ENCODE assay signal across 7 cellular contexts in the genomic region with DNA sequence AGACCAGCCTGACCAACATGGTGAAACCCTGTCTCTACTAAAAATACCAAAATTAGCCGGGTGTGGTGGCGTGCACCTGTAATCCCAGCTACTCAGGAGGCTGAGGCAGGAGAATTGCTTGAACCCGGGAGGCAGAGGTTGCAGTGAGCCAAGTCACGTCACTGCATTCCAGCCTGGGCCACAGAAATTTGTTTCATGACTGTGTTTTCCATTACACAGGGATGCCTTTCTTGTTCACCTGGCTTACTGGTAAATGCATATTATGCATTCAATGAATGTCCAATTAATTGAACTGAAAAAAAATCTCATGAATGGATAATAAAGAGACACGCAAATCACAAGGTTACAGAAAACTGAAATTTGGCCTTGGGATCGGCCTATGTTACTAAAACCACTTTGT. TPM values are rescaled to one million over a fixed set of nuclear protein-coding genes. Genes with fewer than 3 reads are reported as not detected.
DNase-seq lines count a peak whose midpoint lies in the region; ATAC-seq, FAIRE-seq and TF ChIP-seq lines count a peak whose summit lies in the region.
"Not testable (repeated sequence)": the region's sequence is repeated elsewhere in the genome, so short reads cannot be mapped to it uniquely, and the experiment has no call there.

No MANE protein-coding gene starts in this region.

- TF ChIP-seq EP300 in GM12878 (IDR thresholded peaks at IDR 0.05; ENCODE audit: borderline replicate concordance in 1 of 2, control insufficient read depth in 1 of 2, low read depth in 2 of 2, low read length in 2 of 2), result not testable (repeated sequence)

- not testable (repeated sequence) for H3K4me3 ChIP-seq in GM12878; keratinocyte (ENCODE audit: control insufficient read depth in 2 of 3, extremely low read depth in 1 of 3, insufficient read depth in 2 of 3, low read depth in 1 of 3, low read length in 3 of 3)

- not testable (repeated sequence) for ATAC-seq in GM12878; naive thymus-derived CD8-positive, alpha-beta T cell; stimulated activated effector memory CD8-positive, alpha-beta T cell treated with anti-CD3 and anti-CD28 coated beads, Interleukin-12 subunit alpha, Interleukin-12 subunit beta, amount 100 ng/mL, for 72 hours

- peak overlapping the region; percentile 73 to 93 (median 89) for H3K27ac Mint-ChIP-seq in IgD-negative memory B cell
- H3K27ac Mint-ChIP-seq in activated T-helper 2 cell treated with anti-CD3 and anti-CD28 coated beads, Interferon-gamma antibody, Interleukin-2, Interleukin-4, amounts not matched to agents 10 μg/mL and 5 μg/mL and 100 μg/mL, durations not matched to agents 14 hours and 24 hours and 36 hours, result peak overlapping the region; percentile 9
- peak overlapping the region in 6 of 10 donors; percentile 5 to 78 (median 44) for H3K27ac Mint-ChIP-seq in naive thymus-derived CD8-positive, alpha-beta T cell
- peak overlapping the region; percentile 50 for H3K27ac Mint-ChIP-seq in stimulated activated effector memory CD8-positive, alpha-beta T cell treated with anti-CD3 and anti-CD28 coated beads, Interleukin-12 subunit alpha, Interleukin-12 subunit beta, amount 100 ng/mL, for 72 hours

- dilution Hi-C loops in keratinocyte (cut with MboI; ENCODE audit: extremely low pct_ligation_motif_present, low sequenced_read_pairs), result not testable (repeated sequence)

- not testable (repeated sequence) for FAIRE-seq in GM12878 (lab: Jason Lieb, UNC); keratinocyte (lab: Jason Lieb, UNC)

- RAD21 ChIA-PET in GM12878 (lab: Charles Lee; ENCODE audit: unreplicated experiment), result interaction anchor here (1.1 to 1.5 kb wide), 3 partner anchors 12 to 51 kb away, joined by 3 to 9 read pairs (median 4); no protein-coding TSS in a partner anchor

- in situ Hi-C loops in GM12878 (cut with MboI), result not testable (repeated sequence)

- H3K79me2 ChIP-seq in GM12878 (ENCODE audit: control insufficient read depth, insufficient read depth, low read length), result peaks cover 96% of the 10 kb centered on the region
- H3K79me2 ChIP-seq in keratinocyte (ENCODE audit: control insufficient read depth, insufficient read depth, low read length), result peaks cover 97% of the 10 kb centered on the region

- POLR2A ChIA-PET in GM12878 (lab: Charles Lee), result interaction anchor here (0.5 to 1.2 kb wide), 3 partner anchors 293 to 946 kb away, joined by 3 read pairs; no protein-coding TSS in a partner anchor
- POLR2A ChIA-PET in naive thymus-derived CD8-positive, alpha-beta T cell (lab: Charles Lee), result not testable (repeated sequence)

- H3K36me3 Mint-ChIP-seq in IgD-negative memory B cell; naive thymus-derived CD8-positive, alpha-beta T cell: not testable (repeated sequence)
- peaks cover 26% of the 10 kb centered on the region for H3K36me3 Mint-ChIP-seq in activated T-helper 2 cell treated with anti-CD3 and anti-CD28 coated beads, Interferon-gamma antibody, Interleukin-2, Interleukin-4, amounts not matched to agents 10 μg/mL and 5 μg/mL and 100 μg/mL, durations not matched to agents 14 hours and 24 hours and 36 hours (ENCODE audit: low read depth)
- H3K36me3 Mint-ChIP-seq in stimulated activated effector memory CD8-positive, alpha-beta T cell treated with anti-CD3 and anti-CD28 coated beads, Interleukin-12 subunit alpha, Interleukin-12 subunit beta, amount 100 ng/mL, for 72 hours, result peaks cover 27% of the 10 kb centered on the region

- BruUV-seq in GM12878 (replicated peaks; lab: Mats Ljungman, UMichigan), result not testable (repeated sequence)

- not testable (repeated sequence) for H3K9me1 ChIP-seq in keratinocyte (ENCODE audit: control insufficient read depth, extremely low read depth, insufficient read depth, low read length)

- intact Hi-C loops in activated T-helper 2 cell treated with anti-CD3 and anti-CD28 coated beads, Interferon-gamma antibody, Interleukin-2, Interleukin-4, amounts not matched to agents 10 μg/mL and 5 μg/mL and 100 μg/mL, durations not matched to agents 14 hours and 24 hours and 36 hours (cut with micrococcal nuclease), result loop anchor here (10.0 kb wide), 2 partner anchors 353 to 1783 kb away; a partner anchor contains a TSS
- intact Hi-C loops in GM12878 (cut with micrococcal nuclease; ENCODE audit: unreplicated experiment), result not testable (repeated sequence)

- not testable (repeated sequence) for H3K9me3 Mint-ChIP-seq in IgD-negative memory B cell; activated T-helper 2 cell treated with anti-CD3 and anti-CD28 coated beads, Interferon-gamma antibody, Interleukin-2, Interleukin-4, amounts not matched to agents 10 μg/mL and 5 μg/mL and 100 μg/mL, durations not matched to agents 14 hours and 24 hours and 36 hours; naive thymus-derived CD8-positive, alpha-beta T cell; stimulated activated effector memory CD8-positive, alpha-beta T cell treated with anti-CD3 and anti-CD28 coated beads, Interleukin-12 subunit alpha, Interleukin-12 subunit beta, amount 100 ng/mL, for 72 hours

- H3K27me3 Mint-ChIP-seq in IgD-negative memory B cell; activated T-helper 2 cell treated with anti-CD3 and anti-CD28 coated beads, Interferon-gamma antibody, Interleukin-2, Interleukin-4, amounts not matched to agents 10 μg/mL and 5 μg/mL and 100 μg/mL, durations not matched to agents 14 hours and 24 hours and 36 hours (ENCODE audit: low read depth); naive thymus-derived CD8-positive, alpha-beta T cell: not testable (repeated sequence)

- DNase-seq in activated T-helper 2 cell treated with anti-CD3 and anti-CD28 coated beads, Interferon-gamma antibody, Interleukin-2, Interleukin-4, amounts not matched to agents 10 μg/mL and 5 μg/mL and 100 μg/mL, durations not matched to agents 14 hours and 24 hours and 36 hours (ENCODE audit: low spot score); GM12878 (ENCODE audit: low read depth, low spot score); keratinocyte (ENCODE audit: low read depth, low spot score); naive thymus-derived CD8-positive, alpha-beta T cell; stimulated activated effector memory CD8-positive, alpha-beta T cell treated with anti-CD3 and anti-CD28 coated beads, Interleukin-12 subunit alpha, Interleukin-12 subunit beta, amount 100 ng/mL, for 72 hours (ENCODE audit: low spot score in 2 of 2): not testable (repeated sequence)

- peak overlapping the region in 3 of 4 donors; percentile 52 to 74 (median 54) for H3K4me3 Mint-ChIP-seq in IgD-negative memory B cell
- H3K4me3 Mint-ChIP-seq in activated T-helper 2 cell treated with anti-CD3 and anti-CD28 coated beads, Interferon-gamma antibody, Interleukin-2, Interleukin-4, amounts not matched to agents 10 μg/mL and 5 μg/mL and 100 μg/mL, durations not matched to agents 14 hours and 24 hours and 36 hours (ENCODE audit: low read depth); stimulated activated effector memory CD8-positive, alpha-beta T cell treated with anti-CD3 and anti-CD28 coated beads, Interleukin-12 subunit alpha, Interleukin-12 subunit beta, amount 100 ng/mL, for 72 hours: not testable (repeated sequence)
- peak overlapping the region in 3 of 10 donors; percentile 15 to 39 (median 34) for H3K4me3 Mint-ChIP-seq in naive thymus-derived CD8-positive, alpha-beta T cell

- H3K4me2 ChIP-seq in GM12878 (ENCODE audit: control insufficient read depth, insufficient read depth), result peak overlapping the region; percentile 5; the same call in 1 of the 2 replicates
- peak overlapping the region; percentile 4 for H3K4me2 ChIP-seq in keratinocyte (ENCODE audit: control insufficient read depth, extremely low read depth, insufficient read depth, low read depth, low read length)

- TF ChIP-seq CTCF in C4-2B (conservative IDR thresholded peaks at IDR 0.05); GM12878 (IDR thresholded peaks at IDR 0.05 in 2 of 3, conservative IDR thresholded peaks at IDR 0.05 in 1 of 3; ENCODE audit: control insufficient read depth in 2 of 3, extremely low read depth in 1 of 3, insufficient read depth in 1 of 3, low read depth in 3 of 3, low read length in 3 of 3); keratinocyte (optimal IDR thresholded peaks at IDR 0.05 in 1 of 3, IDR thresholded peaks at IDR 0.05 in 1 of 3, conservative IDR thresholded peaks at IDR 0.05 in 1 of 3; ENCODE audit: extremely low read depth in 1 of 3, insufficient read depth in 2 of 3, low read length in 3 of 3): not testable (repeated sequence)

- TF ChIP-seq POLR2A in GM12878 (IDR thresholded peaks at IDR 0.05; ENCODE audit: low read depth, low read length), result not testable (repeated sequence)

- H3K4me1 Mint-ChIP-seq in IgD-negative memory B cell, result peaks cover 53 to 60% (median 55%) of the 10 kb centered on the region in 3 donors
- H3K4me1 Mint-ChIP-seq in activated T-helper 2 cell treated with anti-CD3 and anti-CD28 coated beads, Interferon-gamma antibody, Interleukin-2, Interleukin-4, amounts not matched to agents 10 μg/mL and 5 μg/mL and 100 μg/mL, durations not matched to agents 14 hours and 24 hours and 36 hours (ENCODE audit: low read depth), result peaks cover 37% of the 10 kb centered on the region
- H3K4me1 Mint-ChIP-seq in naive thymus-derived CD8-positive, alpha-beta T cell, result peaks cover 26 to 85% (median 80%) of the 10 kb centered on the region in 4 donors
- H3K4me1 Mint-ChIP-seq in stimulated activated effector memory CD8-positive, alpha-beta T cell treated with anti-CD3 and anti-CD28 coated beads, Interleukin-12 subunit alpha, Interleukin-12 subunit beta, amount 100 ng/mL, for 72 hours, result peaks cover 62% of the 10 kb centered on the region

- SMC1A ChIA-PET in GM12878 (lab: Charles Lee; ENCODE audit: uncharacterized antibody, unreplicated experiment), result interaction anchor here (1.5 to 3.3 kb wide), 2 partner anchors 11 to 16 kb away, joined by 3 to 48 read pairs; no protein-coding TSS in a partner anchor

- not testable (repeated sequence) for H3K27me3 ChIP-seq in GM12878 (replicated peaks in 1 of 2; ENCODE audit: control insufficient read depth in 2 of 2, insufficient read depth in 2 of 2, low read length in 1 of 2); keratinocyte (ENCODE audit: control insufficient read depth, extremely low read depth, insufficient read depth, low read length)

- not testable (repeated sequence) for H3K9ac ChIP-seq in GM12878 (ENCODE audit: control insufficient read depth, insufficient read depth, low read length); keratinocyte (ENCODE audit: control insufficient read depth, extremely low read depth, insufficient read depth, low read length)

- CTCF ChIA-PET in GM12878 (lab: Yijun Ruan, JAX), result interaction anchor here (1.3 to 9.6 kb wide), 6 partner anchors 9 to 670 kb away, joined by 3 to 163 read pairs (median 6); a partner anchor contains a TSS

- not testable (repeated sequence) for H3K36me3 ChIP-seq in GM12878 (ENCODE audit: control insufficient read depth in 2 of 2, insufficient read depth in 2 of 2, low read length in 1 of 2); keratinocyte (ENCODE audit: control insufficient read depth in 2 of 2, extremely low read depth in 1 of 2, insufficient read depth in 2 of 2, low read length in 2 of 2)

- H3K4me1 ChIP-seq in GM12878 (ENCODE audit: control insufficient read depth, insufficient read depth, low read length) (peaks cover 51% of the 10 kb centered on the region), keratinocyte (ENCODE audit: control insufficient read depth, extremely low read depth, insufficient read depth, low read length) (peaks cover 21% of the 10 kb centered on the region)

- peak overlapping the region; percentile 50 for H3K27ac ChIP-seq in C4-2B
- not testable (repeated sequence) for H3K27ac ChIP-seq in GM12878 (ENCODE audit: control insufficient read depth, insufficient read depth); keratinocyte (ENCODE audit: control insufficient read depth, insufficient read depth, low read length)

- not testable (repeated sequence) for H2AFZ ChIP-seq in GM12878 (ENCODE audit: control insufficient read depth, low read depth, low read length); keratinocyte (ENCODE audit: control insufficient read depth, low read length)

- not testable (repeated sequence) for H4K20me1 ChIP-seq in GM12878 (ENCODE audit: control insufficient read depth, insufficient read depth)
- peaks cover 44% of the 10 kb centered on the region for H4K20me1 ChIP-seq in keratinocyte (ENCODE audit: control insufficient read depth, extremely low read depth, insufficient read depth, low read length)

- not testable (repeated sequence) for H3K9me3 ChIP-seq in GM12878 (replicated peaks; ENCODE audit: control insufficient read depth, insufficient read depth, low read length); keratinocyte (ENCODE audit: control insufficient read depth, low read depth, low read length)

- not testable (repeated sequence) for TF ChIP-seq RAD21 in GM12878 (IDR thresholded peaks at IDR 0.05; ENCODE audit: insufficient read depth, low read depth, low read length)

- WGBS in GM12878 (ENCODE audit: insufficient coverage, insufficient replicate concordance, low lambda C conversion rate, missing lambda C conversion rate), result 90% methylated on average over 6 of the region's 6 CpGs

RNA-seq across cellular contexts. Expression of a gene that starts 9.7 kb away (rescaled TPM):
- polyA plus RNA-seq in IgD-negative memory B cell, result 245 TPM
- total RNA-seq in activated T-helper 2 cell treated with anti-CD3 and anti-CD28 coated beads, Interferon-gamma antibody, Interleukin-2, Interleukin-4, amounts not matched to agents 10 μg/mL and 5 μg/mL and 100 μg/mL, durations not matched to agents 14 hours and 24 hours and 36 hours, result 258 and 261 TPM in 2 replicates
- 47.0 and 47.3 TPM in 2 replicates for total RNA-seq in GM12878 (2013; cell fraction: nucleolus; rRNA removed)
- 316 and 345 TPM in 2 replicates for total RNA-seq in GM12878 (2014; rRNA removed)
- 301 and 306 TPM in 2 replicates for total RNA-seq in GM12878 (2014; rRNA removed; fragmentation: Illumina TruSeq; extraction: Trizol)
- total RNA-seq in GM12878 (2021), result 242 and 243 TPM in 2 replicates
- polyA plus RNA-seq in GM12878 (2011; ENCODE audit: low read depth), result 39.6 TPM
- polyA plus RNA-seq in GM12878 (2011; rRNA removed), result 312 and 365 TPM in 2 replicates
- 152 and 211 TPM in 2 replicates for polyA plus RNA-seq in GM12878 (2011; cell fraction: cytosol; rRNA removed)
- 93.2 and 152 TPM in 2 replicates for polyA plus RNA-seq in GM12878 (2011; cell fraction: nucleus; rRNA removed)
- 190 and 239 TPM in 2 replicates for polyA plus RNA-seq in GM12878 (2012)
- 394 and 481 TPM in 2 replicates for polyA plus RNA-seq in GM12878 (2014; fragmentation: Illumina TruSeq; extraction: Trizol)
- polyA plus RNA-seq in GM12878 (2014; fragmentation: Nextera tagmentation; extraction: Ambion mirVana), result 100 to 1,000 TPM; 699 to 945 TPM
- polyA plus RNA-seq in GM12878 (2014; rRNA removed), result 492 and 503 TPM in 2 replicates
- 100 to 1,000 TPM; 522 to 545 TPM for polyA plus RNA-seq in GM12878 (2016; fragmentation: Nextera tagmentation; extraction: Ambion mirVana)
- polyA minus RNA-seq in GM12878 (2011; rRNA and poly(A)+ RNA removed), result 159 and 169 TPM in 2 replicates
- polyA minus RNA-seq in GM12878 (2011; cell fraction: cytosol; rRNA and poly(A)+ RNA removed), result 60.4 and 74.1 TPM in 2 replicates
- 11.5 and 18.6 TPM in 2 replicates for polyA minus RNA-seq in GM12878 (2011; cell fraction: nucleus; rRNA and poly(A)+ RNA removed)
- 171 to 218 TPM (median 172 TPM) in 3 replicates for polyA plus RNA-seq in keratinocyte
- polyA plus RNA-seq in keratinocyte (2011; ENCODE audit: low read depth), result 87.0 TPM
- polyA plus RNA-seq in keratinocyte (2011; cell fraction: cytosol; rRNA removed), result 131 and 214 TPM in 2 replicates
- polyA plus RNA-seq in keratinocyte (2011; cell fraction: nucleus; rRNA removed), result 78.8 and 85.8 TPM in 2 replicates
- polyA plus RNA-seq in keratinocyte (2012; ENCODE audit: low replicate concordance), result 136 and 169 TPM in 2 replicates
- 36.5 to 147 TPM (median 110 TPM) in 3 replicates for polyA minus RNA-seq in keratinocyte
- polyA minus RNA-seq in keratinocyte (2011; cell fraction: cytosol; rRNA and poly(A)+ RNA removed), result 118 TPM
- polyA minus RNA-seq in keratinocyte (2011; cell fraction: nucleus; rRNA and poly(A)+ RNA removed), result 18.9 and 53.1 TPM in 2 replicates
- 10 to 100 TPM; 66.8 to 73.4 TPM for total RNA-seq in naive thymus-derived CD8-positive, alpha-beta T cell
- 100 to 1,000 TPM; 117 to 123 (median 118) TPM for polyA plus RNA-seq in naive thymus-derived CD8-positive, alpha-beta T cell

RNA-seq across cellular contexts. Expression of a gene that starts 35.3 kb away (rescaled TPM):
- polyA plus RNA-seq in IgD-negative memory B cell (84.5 TPM), GM12878 (2011; rRNA removed) (132 and 211 TPM in 2 replicates), GM12878 (2014; fragmentation: Illumina TruSeq; extraction: Trizol) (120 and 147 TPM in 2 replicates), GM12878 (2014; fragmentation: Nextera tagmentation; extraction: Ambion mirVana) (100 to 1,000 TPM; 281 to 427 TPM), GM12878 (2014; rRNA removed) (55.0 and 87.6 TPM in 2 replicates), GM12878 (2016; fragmentation: Nextera tagmentation; extraction: Ambion mirVana) (100 to 1,000 TPM; 174 to 181 TPM), keratinocyte (55.3 to 110 TPM (median 72.1 TPM) in 3 replicates)
- 80.5 and 89.3 TPM in 2 replicates for total RNA-seq in activated T-helper 2 cell treated with anti-CD3 and anti-CD28 coated beads, Interferon-gamma antibody, Interleukin-2, Interleukin-4, amounts not matched to agents 10 μg/mL and 5 μg/mL and 100 μg/mL, durations not matched to agents 14 hours and 24 hours and 36 hours
- total RNA-seq in GM12878 (2013; cell fraction: nucleolus; rRNA removed), result 69.6 and 75.3 TPM in 2 replicates
- total RNA-seq in GM12878 (2014; rRNA removed) (65.1 and 84.1 TPM in 2 replicates), GM12878 (2014; rRNA removed; fragmentation: Illumina TruSeq; extraction: Trizol) (78.1 and 82.3 TPM in 2 replicates), GM12878 (2021) (77.9 and 81.0 TPM in 2 replicates)
- polyA plus RNA-seq in GM12878 (2011; ENCODE audit: low read depth), result 54.8 TPM
- 42.2 and 80.1 TPM in 2 replicates for polyA plus RNA-seq in GM12878 (2011; cell fraction: cytosol; rRNA removed)
- 35.0 and 35.5 TPM in 2 replicates for polyA plus RNA-seq in GM12878 (2011; cell fraction: nucleus; rRNA removed)
- 40.2 and 48.4 TPM in 2 replicates for polyA plus RNA-seq in GM12878 (2012)
- 43.2 and 110 TPM in 2 replicates for polyA minus RNA-seq in GM12878 (2011; rRNA and poly(A)+ RNA removed)
- 16.0 and 20.5 TPM in 2 replicates for polyA minus RNA-seq in GM12878 (2011; cell fraction: cytosol; rRNA and poly(A)+ RNA removed)
- polyA minus RNA-seq in GM12878 (2011; cell fraction: nucleus; rRNA and poly(A)+ RNA removed), result 12.8 and 13.7 TPM in 2 replicates
- polyA plus RNA-seq in keratinocyte (2011; ENCODE audit: low read depth), result 47.4 TPM
- 67.5 and 153 TPM in 2 replicates for polyA plus RNA-seq in keratinocyte (2011; cell fraction: cytosol; rRNA removed)
- 49.5 and 60.5 TPM in 2 replicates for polyA plus RNA-seq in keratinocyte (2011; cell fraction: nucleus; rRNA removed)
- polyA plus RNA-seq in keratinocyte (2012; ENCODE audit: low replicate concordance), result 42.9 and 61.9 TPM in 2 replicates
- polyA minus RNA-seq in keratinocyte, result 5.5 to 94.2 TPM (median 38.6 TPM) in 3 replicates
- polyA minus RNA-seq in keratinocyte (2011; cell fraction: cytosol; rRNA and poly(A)+ RNA removed), result 21.7 TPM
- polyA minus RNA-seq in keratinocyte (2011; cell fraction: nucleus; rRNA and poly(A)+ RNA removed), result 13.0 and 28.1 TPM in 2 replicates
- 10 to 100 TPM; 35.6 to 40.8 TPM for total RNA-seq in naive thymus-derived CD8-positive, alpha-beta T cell
- polyA plus RNA-seq in naive thymus-derived CD8-positive, alpha-beta T cell, result 10 to 100 TPM; 62.4 to 64.6 (median 64.2) TPM

RNA-seq across cellular contexts. Expression of a gene that starts 54.3 kb away (rescaled TPM):
- polyA plus RNA-seq in IgD-negative memory B cell, result 99.0 TPM
- total RNA-seq in activated T-helper 2 cell treated with anti-CD3 and anti-CD28 coated beads, Interferon-gamma antibody, Interleukin-2, Interleukin-4, amounts not matched to agents 10 μg/mL and 5 μg/mL and 100 μg/mL, durations not matched to agents 14 hours and 24 hours and 36 hours, result 92.0 and 93.9 TPM in 2 replicates
- 56.5 and 57.3 TPM in 2 replicates for total RNA-seq in GM12878 (2013; cell fraction: nucleolus; rRNA removed)
- 70.4 and 77.0 TPM in 2 replicates for total RNA-seq in GM12878 (2014; rRNA removed)
- total RNA-seq in GM12878 (2014; rRNA removed; fragmentation: Illumina TruSeq; extraction: Trizol), result 89.9 and 91.6 TPM in 2 replicates
- 81.1 and 82.9 TPM in 2 replicates for total RNA-seq in GM12878 (2021)
- polyA plus RNA-seq in GM12878 (2011; ENCODE audit: low read depth), result 27.8 TPM
- polyA plus RNA-seq in GM12878 (2011; rRNA removed), result 61.8 and 103 TPM in 2 replicates
- 20.3 and 24.5 TPM in 2 replicates for polyA plus RNA-seq in GM12878 (2011; cell fraction: cytosol; rRNA removed)
- 9.7 and 12.0 TPM in 2 replicates for polyA plus RNA-seq in GM12878 (2011; cell fraction: nucleus; rRNA removed)
- polyA plus RNA-seq in GM12878 (2012), result 60.5 and 61.5 TPM in 2 replicates
- polyA plus RNA-seq in GM12878 (2014; fragmentation: Illumina TruSeq; extraction: Trizol), result 84.0 and 110 TPM in 2 replicates
- 10 to 100 TPM; 26.6 to 36.6 TPM for polyA plus RNA-seq in GM12878 (2014; fragmentation: Nextera tagmentation; extraction: Ambion mirVana)
- 53.3 and 56.8 TPM in 2 replicates for polyA plus RNA-seq in GM12878 (2014; rRNA removed)
- 10 to 100 TPM; 27.0 to 64.4 TPM for polyA plus RNA-seq in GM12878 (2016; fragmentation: Nextera tagmentation; extraction: Ambion mirVana)
- polyA minus RNA-seq in GM12878 (2011; rRNA and poly(A)+ RNA removed), result 27.8 and 40.1 TPM in 2 replicates
- polyA minus RNA-seq in GM12878 (2011; cell fraction: cytosol; rRNA and poly(A)+ RNA removed), result 21.4 and 23.3 TPM in 2 replicates
- polyA minus RNA-seq in GM12878 (2011; cell fraction: nucleus; rRNA and poly(A)+ RNA removed), result 11.8 and 22.6 TPM in 2 replicates
- 19.2 to 33.2 TPM (median 21.1 TPM) in 3 replicates for polyA plus RNA-seq in keratinocyte
- 27.0 TPM for polyA plus RNA-seq in keratinocyte (2011; ENCODE audit: low read depth)
- polyA plus RNA-seq in keratinocyte (2011; cell fraction: cytosol; rRNA removed), result 17.2 and 43.6 TPM in 2 replicates
- polyA plus RNA-seq in keratinocyte (2011; cell fraction: nucleus; rRNA removed), result 14.9 and 19.5 TPM in 2 replicates
- 21.3 and 29.2 TPM in 2 replicates for polyA plus RNA-seq in keratinocyte (2012; ENCODE audit: low replicate concordance)
- polyA minus RNA-seq in keratinocyte, result 4.2 to 27.9 TPM (median 13.8 TPM) in 3 replicates
- polyA minus RNA-seq in keratinocyte (2011; cell fraction: cytosol; rRNA and poly(A)+ RNA removed), result 28.0 TPM
- polyA minus RNA-seq in keratinocyte (2011; cell fraction: nucleus; rRNA and poly(A)+ RNA removed), result 10.1 and 15.6 TPM in 2 replicates
- total RNA-seq in naive thymus-derived CD8-positive, alpha-beta T cell, result 10 to 100 TPM; 52.0 to 55.5 TPM
- 10 to 100 TPM; 38.0 to 47.8 (median 38.1) TPM for polyA plus RNA-seq in naive thymus-derived CD8-positive, alpha-beta T cell

Comparison
In these comparisons a context has a peak if more than half of its experiments do, and no peak if none do; other contexts are left out.
1. H3K27ac Mint-ChIP-seq: peak in every context shown above with its lines; median percentile 89 in IgD-negative memory B cell; 50 in stimulated activated effector memory CD8-positive, alpha-beta T cell treated with anti-CD3 and anti-CD28 coated beads, Interleukin-12 subunit alpha, Interleukin-12 subunit beta, amount 100 ng/mL, for 72 hours; 44 in naive thymus-derived CD8-positive, alpha-beta T cell; 9 in activated T-helper 2 cell treated with anti-CD3 and anti-CD28 coated beads, Interferon-gamma antibody, Interleukin-2, Interleukin-4, amounts not matched to agents 10 μg/mL and 5 μg/mL and 100 μg/mL, durations not matched to agents 14 hours and 24 hours and 36 hours.